ENCODE assay signal across 17 cellular contexts in the genomic region with DNA sequence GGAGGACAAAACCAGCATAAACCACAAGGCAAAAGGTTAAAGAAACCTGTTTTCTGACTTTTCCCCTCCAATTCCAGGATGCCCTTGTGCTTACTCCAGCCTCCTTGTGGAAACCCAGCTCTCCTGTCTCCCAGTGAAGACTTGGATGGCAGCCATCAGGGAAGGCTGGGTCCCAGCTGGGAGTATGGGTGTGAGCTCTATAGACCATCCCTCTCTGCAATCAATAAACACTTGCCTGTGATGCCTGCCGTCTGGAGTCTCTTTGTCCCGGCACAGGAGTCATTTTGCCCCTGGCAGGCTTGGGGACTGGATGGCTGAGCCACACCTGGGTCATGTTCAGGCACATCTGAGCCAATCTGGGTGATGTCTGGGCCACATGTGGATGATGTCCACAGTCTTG. TPM values are rescaled to one million over a fixed set of nuclear protein-coding genes. Genes with fewer than 3 reads are reported as not detected.
A peak's percentile ranks its signal among the peaks of the same experiment; 100 is the strongest.
DNase-seq lines count a peak whose midpoint lies in the region; ATAC-seq and TF ChIP-seq lines count a peak whose summit lies in the region.
"Had no signal": no experiment of that assay in that cellular context is flagged by ENCODE, and none has a peak within 500 bp of the region (broad histone marks: within the 10 kb centered on the region; RNA-seq: fewer than 3 reads in every experiment).

No MANE protein-coding gene starts in this region.

- DNase-seq in DMS79 treated with DMSO at 0.1 percent for 48 hours (lab: John Stamatoyannopoulos, UW): peak; percentile 2
- no peak for DNase-seq in DMS79 (lab: John Stamatoyannopoulos, UW)
- DNase-seq in NCI-H2171 (lab: John Stamatoyannopoulos, UW): peak; percentile 93
- DNase-seq in glutamatergic neuron: peak; percentile 44
- DNase-seq: BE2C; Caco-2; CD4-positive, CD25-positive, alpha-beta regulatory T cell; NCI-H1436; NCI-H2081 treated with DMSO at 0.1 percent for 48 hours; NCI-H446; T-helper 17 cell had no signal

- peaks cover 10% of the 10 kb centered on the region for H3K9me3 Mint-ChIP-seq in glutamatergic neuron (ENCODE audit: unreplicated experiment)
- H3K9me3 Mint-ChIP-seq: CD4-positive, CD25-positive, alpha-beta regulatory T cell had no signal

- no peaks in the 10 kb centered on the region for H3K4me1 ChIP-seq in HEK293 (ENCODE audit: control insufficient read depth, insufficient read depth, low read length)
- H3K4me1 ChIP-seq: BE2C, Caco-2 had no signal

- H3K4me3 Mint-ChIP-seq in glutamatergic neuron (ENCODE audit: unreplicated experiment): no peak overlapping the region
- H3K4me3 Mint-ChIP-seq: CD4-positive, CD25-positive, alpha-beta regulatory T cell; T-helper 17 cell had no signal

- no peaks in the 10 kb centered on the region for H3K9me3 ChIP-seq in HEK293 (ENCODE audit: control insufficient read depth, insufficient read depth, low read depth, low read length)
- H3K9me3 ChIP-seq: BE2C, Caco-2, SJSA1 had no signal

- H3K36me3 Mint-ChIP-seq in glutamatergic neuron (ENCODE audit: unreplicated experiment): peaks cover 4% of the 10 kb centered on the region
- H3K36me3 Mint-ChIP-seq: CD4-positive, CD25-positive, alpha-beta regulatory T cell had no signal

- POLR2A ChIA-PET in HEK293 (lab: Yijun Ruan, JAX): no interaction called here

- CTCF ChIA-PET in HEK293 (lab: Yijun Ruan, JAX): interaction anchor here (0.6 to 1.3 kb wide), 3 partner anchors 9 to 17 kb away, joined by 5 to 8 read pairs (median 6); no protein-coding TSS in a partner anchor

- peaks cover 14% of the 10 kb centered on the region for H3K4me1 Mint-ChIP-seq in glutamatergic neuron (ENCODE audit: low read depth, unreplicated experiment)
- H3K4me1 Mint-ChIP-seq: CD4-positive, CD25-positive, alpha-beta regulatory T cell had no signal

- no peak for ATAC-seq in HG03139 (IDR thresholded peaks at IDR 0.05; ENCODE audit: unreplicated experiment)
- ATAC-seq in GM21825 (IDR thresholded peaks at IDR 0.05; ENCODE audit: unreplicated experiment): no peak
- ATAC-seq: T-helper 17 cell had no signal

- TF ChIP-seq CTCF in HEK293 (tag by site-specific recombination; IDR thresholded peaks at IDR 0.05) (no peak), glutamatergic neuron (IDR thresholded peaks at IDR 0.05; ENCODE audit: partially characterized antibody, unreplicated experiment) (no peak)

- peak overlapping the region; percentile 41 for H3K27ac Mint-ChIP-seq in glutamatergic neuron (ENCODE audit: unreplicated experiment)
- H3K27ac Mint-ChIP-seq: CD4-positive, CD25-positive, alpha-beta regulatory T cell; T-helper 17 cell had no signal

- H3K27me3 Mint-ChIP-seq in glutamatergic neuron (ENCODE audit: unreplicated experiment): peaks cover 2% of the 10 kb centered on the region
- H3K27me3 Mint-ChIP-seq: CD4-positive, CD25-positive, alpha-beta regulatory T cell had no signal

- H3K27ac ChIP-seq in HEK293 (ENCODE audit: extremely low read depth, low read depth, low read length): no peak overlapping the region
- H3K27ac ChIP-seq: SJSA1 had no signal

- H3K36me3 ChIP-seq in HEK293 (ENCODE audit: control insufficient read depth in 2 of 2, insufficient read depth in 1 of 2, low read length in 2 of 2): no peaks in the 10 kb centered on the region
- H3K36me3 ChIP-seq: BE2C, SJSA1 had no signal

- H3K4me3 ChIP-seq in HEK293 (ENCODE audit: low read depth, low read length): no peak overlapping the region
- H3K4me3 ChIP-seq: SJSA1 had no signal

TF ChIP-seq in HEK293, 187 proteins besides CTCF, POLR2A, EP300 and RAD21:
- peak; percentile 74 for TF ChIP-seq KLF17 (tag by site-specific recombination; IDR thresholded peaks at IDR 0.05)
- no peak for TF ChIP-seq ZNF223 (tag by site-specific recombination; IDR thresholded peaks at IDR 0.05)
- TF ChIP-seq KLF1 (tag by site-specific recombination; IDR thresholded peaks at IDR 0.05): peak; percentile 82

RNA-seq across cellular contexts. Expression of gene BPIFB1, which starts 26.6 kb away (rescaled TPM):
- not detected for total RNA-seq in glutamatergic neuron (ENCODE audit: unreplicated experiment)
- total RNA-seq: Caco-2; CD4-positive, CD25-positive, alpha-beta regulatory T cell; HT-29; M059J; SJSA1; T-helper 17 cell had no signal
